ENCODE assay signal across 10 cellular contexts in genomic region chr4:1898681-1899080, GRCh38. TPM values are rescaled to one million over a fixed set of nuclear protein-coding genes. Genes with fewer than 3 reads are reported as not detected.
DNase-seq lines count a peak whose midpoint lies in the region; ATAC-seq and TF ChIP-seq lines count a peak whose summit lies in the region.
"Had no signal": no experiment of that assay in that cellular context is flagged by ENCODE, and none has a peak within 500 bp of the region (broad histone marks: within the 10 kb centered on the region; RNA-seq: fewer than 3 reads in every experiment).

No MANE protein-coding gene starts in this region.

- H3K4me2 ChIP-seq in OCI-LY1 (ENCODE audit: low read length): peak overlapping the region; percentile 62

- H3F3A ChIP-seq in OCI-LY1 (ENCODE audit: insufficient read depth, low read length): peaks cover 4% of the 10 kb centered on the region

- H3K4me3 ChIP-seq in ACC112 (ENCODE audit: low read depth, low read length) (no peak overlapping the region), OCI-LY1 (ENCODE audit: low read depth, low read length, poor library complexity, severe bottlenecking) (peak overlapping the region; percentile 27), ectodermal cell (ENCODE audit: insufficient read depth, low read depth, low read length) (no peak overlapping the region)
- H3K4me3 ChIP-seq: heart right ventricle, sigmoid colon had no signal

- H3K27ac ChIP-seq in ACC112 (ENCODE audit: low read depth, low read length): peak overlapping the region; percentile 25; the same call in 1 of the 2 replicates
- peak overlapping the region; percentile 88 for H3K27ac ChIP-seq in OCI-LY1 (ENCODE audit: low read depth, low read length, poor library complexity, severe bottlenecking)
- peak overlapping the region; percentile 74 for H3K27ac ChIP-seq in ectodermal cell (ENCODE audit: insufficient read depth, low read depth, low read length, poor library complexity, severe bottlenecking)
- H3K27ac ChIP-seq: heart right ventricle, sigmoid colon had no signal

- H2AFZ ChIP-seq in ACC112 (ENCODE audit: low read length, unreplicated experiment) (no peak overlapping the region), OCI-LY1 (ENCODE audit: low read length) (no peak overlapping the region)

- 86 to 93% methylated on average over 1 of the region's 1 CpG for whole genome bisulfite sequencing in ectodermal cell, 2 experiments

- H4K20me1 ChIP-seq in OCI-LY1 (ENCODE audit: insufficient read depth, low read length): no peaks in the 10 kb centered on the region

- TF ChIP-seq CTCF in GM10248 (IDR thresholded peaks at IDR 0.05; ENCODE audit: control extremely low read depth, extremely low read depth, low read depth, missing control alignments) (no peak), OCI-LY1 (IDR thresholded peaks at IDR 0.05; ENCODE audit: low read length) (no peak)

- POLR2A ChIA-PET in GM10248 (lab: Yijun Ruan, JAX): no interaction called here

- H3K4me1 ChIP-seq in ACC112 (ENCODE audit: control insufficient read depth, insufficient read depth, low read length, unreplicated experiment) (peaks cover 5% of the 10 kb centered on the region), OCI-LY1 (ENCODE audit: insufficient read depth, low read length, severe bottlenecking) (peaks cover 30% of the 10 kb centered on the region), ectodermal cell (ENCODE audit: control insufficient read depth, insufficient read depth, low read length) (peaks cover 6% of the 10 kb centered on the region)
- H3K4me1 ChIP-seq: sigmoid colon had no signal

- DNase-seq in GM10248 (ENCODE audit: extremely low spot score) (peak; percentile 19), NCI-H187 treated with DMSO at 0.1 percent for 48 hours (lab: John Stamatoyannopoulos, UW) (no peak), NCI-H146 treated with DMSO at 0.1 percent for 48 hours (lab: John Stamatoyannopoulos, UW; ENCODE audit: unreplicated experiment) (no peak)
- DNase-seq in stimulated activated CD4-positive, alpha-beta T cell treated with anti-CD3 and anti-CD28 coated beads, Interleukin-15, amount 100 ng/mL, for 24 hours: no peak

- H3K36me3 ChIP-seq in ACC112 (ENCODE audit: insufficient read depth, low read length) (peaks cover 13% of the 10 kb centered on the region), OCI-LY1 (ENCODE audit: insufficient read depth, low read length) (peaks cover 36% of the 10 kb centered on the region), ectodermal cell (ENCODE audit: control insufficient read depth, insufficient read depth, low read length) (peaks cover 25% of the 10 kb centered on the region)

- H3K27me3 ChIP-seq in ACC112 (ENCODE audit: insufficient read depth, low read length) (no peaks in the 10 kb centered on the region), OCI-LY1 (ENCODE audit: insufficient read depth, low read length) (no peaks in the 10 kb centered on the region), ectodermal cell (ENCODE audit: control insufficient read depth, insufficient read depth, low read length, poor library complexity, severe bottlenecking) (no peaks in the 10 kb centered on the region)
- H3K27me3 ChIP-seq: heart right ventricle, sigmoid colon had no signal

- H3K79me2 ChIP-seq in ACC112 (ENCODE audit: control insufficient read depth, insufficient read depth, low read length, unreplicated experiment): peaks cover 90% of the 10 kb centered on the region
- H3K79me2 ChIP-seq in OCI-LY1 (ENCODE audit: insufficient read depth, low read length): peaks cover 53% of the 10 kb centered on the region

- no peak for ATAC-seq in GM21825 (IDR thresholded peaks at IDR 0.05; ENCODE audit: unreplicated experiment)

- CTCF ChIA-PET in GM10248 (lab: Yijun Ruan, JAX): interaction anchor here (0.7 to 6.7 kb wide), 28 partner anchors 10 to 206 kb away, joined by 3 to 116 read pairs (median 6); partner anchors contain the start of gene NSD2

- no peaks in the 10 kb centered on the region for H3K9me3 ChIP-seq in OCI-LY1 (ENCODE audit: low read length)
- no peaks in the 10 kb centered on the region for H3K9me3 ChIP-seq in ectodermal cell (ENCODE audit: control insufficient read depth, low read length)
- H3K9me3 ChIP-seq: heart right ventricle, sigmoid colon had no signal

- peak overlapping the region; percentile 37; the same call in 1 of the 2 replicates for H3K9ac ChIP-seq in OCI-LY1 (ENCODE audit: low read length)

- H3K9me2 ChIP-seq in OCI-LY1 (ENCODE audit: low read depth, low read length): no peaks in the 10 kb centered on the region

RNA-seq across cellular contexts. Expression of gene NSD2, which starts 27.5 kb away (rescaled TPM):
- 218 TPM for polyA plus RNA-seq in ectodermal cell (2013, experiment 1 of 4)
- 229 TPM for polyA plus RNA-seq in ectodermal cell (2013, experiment 2 of 4)
- polyA plus RNA-seq in ectodermal cell (2013, experiment 3 of 4): 133 TPM
- 142 TPM for polyA plus RNA-seq in ectodermal cell (2013, experiment 4 of 4)

RNA-seq across cellular contexts. Expression of gene LETM1, which starts 42.7 kb away (rescaled TPM):
- 32.0 TPM for polyA plus RNA-seq in ectodermal cell (2013, experiment 1 of 4)
- polyA plus RNA-seq in ectodermal cell (2013, experiment 2 of 4): 30.2 TPM
- polyA plus RNA-seq in ectodermal cell (2013, experiment 3 of 4): 21.9 TPM
- polyA plus RNA-seq in ectodermal cell (2013, experiment 4 of 4): 22.5 TPM

Comparison
In these comparisons a context has a peak if more than half of its experiments do, and no peak if none do; other contexts are left out.
1. H3K27ac ChIP-seq: peak in every context shown above with its lines; median percentile 88 in OCI-LY1; 74 in ectodermal cell; 25 in ACC112.